14 cellular contexts compared by ENCODE assay signal in genomic region chr19:16366056-16366432, GRCh38. TPM values are rescaled to one million over a fixed set of nuclear protein-coding genes. Genes with fewer than 3 reads are reported as not detected.
DNase-seq lines count a peak whose midpoint lies in the region; ATAC-seq and TF ChIP-seq lines count a peak whose summit lies in the region.
"Had no signal": no experiment of that assay in that cellular context is flagged by ENCODE, and none has a peak within 500 bp of the region (broad histone marks: within the 10 kb centered on the region; RNA-seq: fewer than 3 reads in every experiment).

No MANE protein-coding gene starts in this region.

- no peak overlapping the region for H3K27ac Mint-ChIP-seq in activated B cell treated with CpG ODN at 0.5 μM for 24 hours
- H3K27ac Mint-ChIP-seq in naive thymus-derived CD4-positive, alpha-beta T cell, result no peak overlapping the region

- CTCF ChIA-PET in activated B cell treated with CpG ODN at 0.5 μM for 24 hours (lab: Charles Lee), result interaction anchor here (0.6 to 3.6 kb wide), 10 partner anchors 10 to 98 kb away, joined by 3 to 24 read pairs (median 5); no protein-coding TSS in a partner anchor
- CTCF ChIA-PET in naive thymus-derived CD4-positive, alpha-beta T cell (lab: Charles Lee), result interaction anchor here (0.9 to 10.6 kb wide), 8 partner anchors 10 to 36 kb away, joined by 3 to 159 read pairs (median 6); no protein-coding TSS in a partner anchor

- H3K4me1 ChIP-seq in right cardiac atrium (ENCODE audit: control insufficient read depth, insufficient read depth, low read length), result no peaks in the 10 kb centered on the region
- H3K4me1 ChIP-seq in left ventricle myocardium inferior, result peaks cover 28% of the 10 kb centered on the region
- H3K4me1 ChIP-seq in naive thymus-derived CD4-positive, alpha-beta T cell (ENCODE audit: control insufficient read depth in 2 of 2, insufficient read depth in 2 of 2, low read length in 2 of 2), result peaks cover 88 to 90% of the 10 kb centered on the region in 2 donors

- TF ChIP-seq CTCF in left ventricle myocardium inferior (IDR thresholded peaks at IDR 0.05; ENCODE audit: borderline replicate concordance) (no peak), activated B cell treated with CpG ODN at 0.5 μM for 24 hours (IDR thresholded peaks at IDR 0.05) (no peak)

- intact Hi-C loops in right cardiac atrium (cut with DNase I), result no loop called here
- intact Hi-C loops in left ventricle myocardium inferior (cut with micrococcal nuclease), result no loop called here
- intact Hi-C loops in activated B cell treated with CpG ODN at 0.5 μM for 24 hours (cut with micrococcal nuclease), result loop anchor here (1.0 kb wide), 5 partner anchors 11 to 106 kb away; no protein-coding TSS in a partner anchor
- intact Hi-C loops in naive thymus-derived CD4-positive, alpha-beta T cell (cut with micrococcal nuclease), result loop anchor here (1.0 to 5.0 kb wide), 3 partner anchors 10 to 289 kb away; partner anchors contain the start of gene TPM4 (in 1 of the 2)

- no peaks in the 10 kb centered on the region for H3K27me3 Mint-ChIP-seq in activated B cell treated with CpG ODN at 0.5 μM for 24 hours
- H3K27me3 Mint-ChIP-seq in naive thymus-derived CD4-positive, alpha-beta T cell, result peaks cover 0 to 15% (median 0%) of the 10 kb centered on the region in 5 donors

- no peak overlapping the region for H3K4me3 ChIP-seq in right cardiac atrium (ENCODE audit: low read length)
- no peak overlapping the region for H3K4me3 ChIP-seq in left ventricle myocardium inferior
- H3K4me3 ChIP-seq in naive thymus-derived CD4-positive, alpha-beta T cell (ENCODE audit: low read length), result peak overlapping the region; percentile 71
- H3K4me3 ChIP-seq: esophagus squamous epithelium, lung, PC-9 had no signal

- no peaks in the 10 kb centered on the region for H3K27me3 ChIP-seq in right cardiac atrium (ENCODE audit: control insufficient read depth, insufficient read depth)
- H3K27me3 ChIP-seq in left ventricle myocardium inferior (ENCODE audit: low read depth), result no peaks in the 10 kb centered on the region
- H3K27me3 ChIP-seq in naive thymus-derived CD4-positive, alpha-beta T cell (ENCODE audit: control insufficient read depth in 2 of 2, insufficient read depth in 2 of 2, low read length in 2 of 2), result no peaks in the 10 kb centered on the region

- peaks cover 15% of the 10 kb centered on the region for H3K36me3 ChIP-seq in left ventricle myocardium inferior
- H3K36me3 ChIP-seq in naive thymus-derived CD4-positive, alpha-beta T cell (ENCODE audit: control insufficient read depth in 2 of 3, insufficient read depth in 3 of 3, low read length in 3 of 3), result no peaks in the 10 kb centered on the region

- no peak overlapping the region for H3K4me3 Mint-ChIP-seq in activated B cell treated with CpG ODN at 0.5 μM for 24 hours
- peak overlapping the region in 1 of 10 donors; percentile 89 for H3K4me3 Mint-ChIP-seq in naive thymus-derived CD4-positive, alpha-beta T cell

- H3K9me3 ChIP-seq in right cardiac atrium (ENCODE audit: control insufficient read depth, low read length) (no peaks in the 10 kb centered on the region), left ventricle myocardium inferior (replicated peaks) (no peaks in the 10 kb centered on the region)
- no peaks in the 10 kb centered on the region for H3K9me3 ChIP-seq in naive thymus-derived CD4-positive, alpha-beta T cell (ENCODE audit: control insufficient read depth in 2 of 3, low read length in 3 of 3)
- H3K9me3 ChIP-seq: esophagus squamous epithelium had no signal

- 79% methylated on average over 9 of the region's 9 CpGs for WGBS in right cardiac atrium

- ATAC-seq in right cardiac atrium (no peak), activated B cell treated with CpG ODN at 0.5 μM for 24 hours (ENCODE audit: low read depth) (peak; percentile 0), GM21390 (IDR thresholded peaks at IDR 0.05; ENCODE audit: unreplicated experiment) (no peak)
- ATAC-seq in naive thymus-derived CD4-positive, alpha-beta T cell, result no peak

- no peaks in the 10 kb centered on the region for H3K9me3 Mint-ChIP-seq in activated B cell treated with CpG ODN at 0.5 μM for 24 hours
- peaks cover 0 to 5% (median 0%) of the 10 kb centered on the region in 11 donors for H3K9me3 Mint-ChIP-seq in naive thymus-derived CD4-positive, alpha-beta T cell

- no peak overlapping the region for H3K27ac ChIP-seq in right cardiac atrium (ENCODE audit: low read length)
- H3K27ac ChIP-seq in left ventricle myocardium inferior (replicated peaks), result no peak overlapping the region
- peak overlapping the region; percentile 99 for H3K27ac ChIP-seq in naive thymus-derived CD4-positive, alpha-beta T cell (ENCODE audit: low read depth, low read length)
- H3K27ac ChIP-seq: PC-9 had no signal

- peaks cover 15% of the 10 kb centered on the region for H3K36me3 Mint-ChIP-seq in activated B cell treated with CpG ODN at 0.5 μM for 24 hours (ENCODE audit: low read depth)
- peaks cover 0 to 13% (median 0%) of the 10 kb centered on the region in 5 donors for H3K36me3 Mint-ChIP-seq in naive thymus-derived CD4-positive, alpha-beta T cell

- DNase-seq in right cardiac atrium, result peak in 2 of 3 donors; percentile 10 to 19
- DNase-seq in left ventricle myocardium inferior, result no peak
- no peak for DNase-seq in activated B cell treated with CpG ODN at 0.5 μM for 24 hours
- DNase-seq in naive thymus-derived CD4-positive, alpha-beta T cell, result peak in 1 of 9 donors; percentile 9
- DNase-seq in HuH-7.5 (ENCODE audit: low spot score), result no peak
- no peak for DNase-seq in NCI-H1930 (lab: John Stamatoyannopoulos, UW)
- DNase-seq in NCI-H2081 (lab: John Stamatoyannopoulos, UW), result no peak
- DNase-seq: esophagus squamous epithelium, NCI-H1417 treated with DMSO at 0.1 percent for 48 hours, NCI-H446, PC-9, T1000 had no signal

- POLR2A ChIA-PET in activated B cell treated with CpG ODN at 0.5 μM for 24 hours (lab: Charles Lee), result interaction anchor here (0.5 to 18.5 kb wide), 24 partner anchors 8 to 947 kb away, joined by 3 to 828 read pairs (median 5); partner anchors contain the start of genes AKAP8L, HSH2D and KLF2
- POLR2A ChIA-PET in naive thymus-derived CD4-positive, alpha-beta T cell (lab: Charles Lee), result interaction anchor here (0.6 to 35.0 kb wide), 13 partner anchors 3 to 1860 kb away, joined by 3 to 4370 read pairs (median 5); partner anchors contain the start of gene KLF2

- peaks cover 31% of the 10 kb centered on the region for H3K4me1 Mint-ChIP-seq in activated B cell treated with CpG ODN at 0.5 μM for 24 hours
- peaks cover 35 to 74% (median 61%) of the 10 kb centered on the region in 7 donors for H3K4me1 Mint-ChIP-seq in naive thymus-derived CD4-positive, alpha-beta T cell

RNA-seq across cellular contexts. Expression of gene KLF2, which starts 41.4 kb away (rescaled TPM):
- total RNA-seq in right cardiac atrium (10 to 100 TPM; 53.3 to 73.5 (median 68.1) TPM), left ventricle myocardium inferior (65.2 TPM), activated B cell treated with CpG ODN at 0.5 μM for 24 hours (76.8 and 87.6 TPM in 2 replicates)
- polyA plus RNA-seq in right cardiac atrium, result 30.9 TPM
- 100 to 1,000 TPM; 195 to 630 (median 466) TPM for total RNA-seq in naive thymus-derived CD4-positive, alpha-beta T cell
- 100 to 1,000 TPM; 119 to 149 TPM for polyA plus RNA-seq in naive thymus-derived CD4-positive, alpha-beta T cell

Comparison
In these comparisons a context has a peak if more than half of its experiments do, and no peak if none do; other contexts are left out.
1. DNase-seq: peak in right cardiac atrium (2 of 3); none in left ventricle myocardium inferior (single experiment), activated B cell treated with CpG ODN at 0.5 μM for 24 hours (single experiment), HuH-7.5 (single experiment), NCI-H1930 (0 of 2) and NCI-H2081 (0 of 2).
2. intact Hi-C loops: an anchor here in activated B cell treated with CpG ODN at 0.5 μM for 24 hours (1.0 kb wide) and naive thymus-derived CD4-positive, alpha-beta T cell (1.0 to 5.0 kb wide); none called in right cardiac atrium and left ventricle myocardium inferior.